ENCODE assay signal across 6 cellular contexts in the genomic region with DNA sequence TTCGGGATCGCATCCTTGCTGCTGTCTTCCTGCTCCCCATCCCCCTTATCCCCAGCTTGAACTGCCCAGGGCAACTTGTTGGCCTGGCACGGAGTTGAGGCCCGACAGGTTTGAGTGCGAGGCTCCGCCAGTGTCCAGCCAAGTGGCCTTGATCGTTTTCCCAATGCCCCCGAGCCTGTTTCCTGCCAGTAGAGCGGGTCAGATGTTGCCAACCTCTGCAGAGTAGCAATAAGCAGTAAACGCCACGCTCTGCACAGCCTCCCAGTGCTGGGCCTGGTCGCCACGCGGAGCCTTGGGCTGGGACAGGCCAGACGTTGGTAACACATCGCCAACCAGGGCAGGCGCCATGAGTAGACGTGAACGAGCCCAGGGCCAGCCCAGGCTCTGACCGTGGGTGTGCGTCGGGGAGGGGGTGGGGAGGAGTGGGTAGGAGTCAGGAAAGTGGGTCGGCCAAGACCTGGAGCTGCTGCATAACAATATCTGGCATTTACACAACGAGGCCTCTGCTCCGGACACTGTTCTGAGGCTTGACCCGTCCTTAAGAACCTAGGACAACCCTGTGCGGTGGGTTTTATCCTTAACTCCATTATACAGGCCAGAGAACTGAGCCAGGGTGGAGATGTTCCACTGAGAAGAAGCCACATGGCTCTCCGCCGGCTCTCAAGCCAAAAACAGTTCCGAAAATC. TPM values are rescaled to one million over a fixed set of nuclear protein-coding genes. Genes with fewer than 3 reads are reported as not detected.
A peak's percentile ranks its signal among the peaks of the same experiment; 100 is the strongest.
DNase-seq lines count a peak whose midpoint lies in the region; ATAC-seq and TF ChIP-seq lines count a peak whose summit lies in the region.

No MANE protein-coding gene starts in this region.

- no peaks in the 10 kb centered on the region for H3K27me3 ChIP-seq in KMS-11 (ENCODE audit: insufficient read depth, low read depth)
- H3K27me3 ChIP-seq in skeletal muscle tissue (ENCODE audit: control insufficient read depth in 3 of 3, insufficient read depth in 3 of 3, low read length in 3 of 3), result no peaks in the 10 kb centered on the region

- peak overlapping the region; percentile 82 for H3K4me2 ChIP-seq in KMS-11

- H3K4me1 ChIP-seq in KMS-11 (ENCODE audit: low read depth, poor library complexity, severe bottlenecking) (peaks cover 12% of the 10 kb centered on the region), skeletal muscle tissue (ENCODE audit: control insufficient read depth in 3 of 3, insufficient read depth in 3 of 3, low read length in 3 of 3) (peaks cover 36 to 45% (median 39%) of the 10 kb centered on the region in 3 donors)

- peak; percentile 6 for TF ChIP-seq CTCF in GM13977 (IDR thresholded peaks at IDR 0.05; ENCODE audit: extremely low read depth, insufficient read depth, missing control alignments)
- TF ChIP-seq CTCF in KMS-11 (conservative IDR thresholded peaks at IDR 0.05; ENCODE audit: low read depth, low read length), result peak; percentile 45
- TF ChIP-seq CTCF in epithelial cell of esophagus (IDR thresholded peaks at IDR 0.05; ENCODE audit: insufficient read depth, low read depth, low read length, missing control alignments), result no peak

- H3K36me3 ChIP-seq in KMS-11 (ENCODE audit: insufficient read depth) (no peaks in the 10 kb centered on the region), skeletal muscle tissue (ENCODE audit: control insufficient read depth in 3 of 3, insufficient read depth in 3 of 3, low read length in 3 of 3) (peaks cover 0 to 3% (median 0%) of the 10 kb centered on the region in 3 donors)

- in situ Hi-C loops in GM13977 (cut with MboI; ENCODE audit: low pct_unique_long_range_greater_than_20kb, low sequenced_read_pairs, unreplicated experiment), result no loop called here

- peak overlapping the region; percentile 76 for H2AFZ ChIP-seq in KMS-11 (ENCODE audit: low read depth)

- no peaks in the 10 kb centered on the region for H4K20me1 ChIP-seq in KMS-11 (ENCODE audit: insufficient read depth)

- peak overlapping the region; percentile 67 for H3K9ac ChIP-seq in KMS-11
- H3K9ac ChIP-seq in skeletal muscle tissue (ENCODE audit: low read depth in 1 of 3, low read length in 3 of 3), result peak overlapping the region; percentile 92 to 100 (median 98)

- H3K79me2 ChIP-seq in KMS-11 (ENCODE audit: insufficient read depth, low read depth), result 0 out of 2 replicates have a peak, but pooled peaks cover 5% of the 10 kb centered on the region

- no peaks in the 10 kb centered on the region for H3K9me3 ChIP-seq in skeletal muscle tissue (ENCODE audit: control insufficient read depth in 3 of 3, low read length in 3 of 3)

- DNase-seq in GM13977 (ENCODE audit: low spot score) (no peak), epithelial cell of esophagus (ENCODE audit: low read depth) (no peak), NCI-H2081 treated with DMSO at 0.1 percent for 48 hours (lab: John Stamatoyannopoulos, UW) (no peak)

- no peak overlapping the region for H3K4me3 ChIP-seq in KMS-11 (IDR thresholded peaks at IDR 0.05; ENCODE audit: insufficient read depth, low read depth, low read length)
- peak overlapping the region; percentile 89 for H3K4me3 ChIP-seq in epithelial cell of esophagus (ENCODE audit: low read length)
- peak overlapping the region; percentile 76 to 97 (median 95) for H3K4me3 ChIP-seq in skeletal muscle tissue (ENCODE audit: low read length in 3 of 3)

- peak overlapping the region; percentile 57 for H3K27ac ChIP-seq in KMS-11
- peak overlapping the region; percentile 98 for H3K27ac ChIP-seq in skeletal muscle tissue (ENCODE audit: low read depth, low read length)

- no peak for ATAC-seq in HG03520 (IDR thresholded peaks at IDR 0.05; ENCODE audit: unreplicated experiment)

RNA-seq across cellular contexts. Expression of a gene that starts 0.4 kb away (rescaled TPM):
- 8.9 TPM for total RNA-seq in skeletal muscle tissue

RNA-seq across cellular contexts. Expression of a gene that starts 0.6 kb away (rescaled TPM):
- total RNA-seq in skeletal muscle tissue, result 7.8 TPM

RNA-seq across cellular contexts. Expression of a gene that starts 7.2 kb away (rescaled TPM):
- total RNA-seq in skeletal muscle tissue, result 33.4 TPM

RNA-seq across cellular contexts. Expression of a gene that starts 8.9 kb away (rescaled TPM):
- total RNA-seq in skeletal muscle tissue, result 14.6 TPM

RNA-seq across cellular contexts. Expression of a gene that starts 19.2 kb away (rescaled TPM):
- 0.52 TPM for total RNA-seq in skeletal muscle tissue
